ENCODE assay signal across 19 cellular contexts in genomic region chr3:26428992-26429391, GRCh38.
"Had no signal": no experiment of that assay in that cellular context is flagged by ENCODE, and none has a peak within 500 bp of the region (broad histone marks: within the 10 kb centered on the region; RNA-seq: fewer than 3 reads in every experiment).

No MANE protein-coding gene starts in this region.

- H3K9ac ChIP-seq: neural progenitor cell had no signal

- H3K27ac ChIP-seq: esophagus muscularis mucosa, gastrocnemius medialis, heart right ventricle, left lung, lower lobe of right lung, neural progenitor cell, ovary, tibial artery, upper lobe of left lung, uterus had no signal

- H3K4me2 ChIP-seq: neural progenitor cell had no signal

- DNase-seq: effector memory CD4-positive, alpha-beta T cell; gastrocnemius medialis; heart right ventricle; hypothalamus; left lung; lower lobe of right lung; midbrain; nucleus accumbens; ovary; right cardiac atrium; small intestine; stimulated activated CD4-positive, alpha-beta T cell treated with anti-CD3 and anti-CD28 coated beads, Interleukin-12 subunit alpha, Interleukin-12 subunit beta, amount 100 ng/mL, for 4 hours; stimulated activated CD4-positive, alpha-beta T cell treated with anti-CD3 and anti-CD28 coated beads, Interleukin-2, amount 100 ng/mL, for 48 hours; tibial artery; upper lobe of left lung; uterus had no signal

- H2AFZ ChIP-seq: neural progenitor cell had no signal

- H3K4me1 ChIP-seq: gastrocnemius medialis, left lung, lower lobe of right lung, neural progenitor cell, tibial artery, upper lobe of left lung, uterus had no signal

- H3K27me3 ChIP-seq: esophagus muscularis mucosa, gastrocnemius medialis, heart right ventricle, left lung, neural progenitor cell, ovary, tibial artery, upper lobe of left lung, uterus had no signal

- ATAC-seq: gastrocnemius medialis; heart right ventricle; left lung; lower lobe of right lung; natural killer cell treated with Interleukin-12 subunit alpha and Interleukin-12 subunit beta and Interleukin-15 and Interleukin-18, amount 100 ng/mL, for 72 hours; right cardiac atrium had no signal

- H3K36me3 ChIP-seq: esophagus muscularis mucosa, gastrocnemius medialis, heart right ventricle, left lung, lower lobe of right lung, neural progenitor cell, ovary, tibial artery, upper lobe of left lung, uterus had no signal

- H3K9me3 ChIP-seq: esophagus muscularis mucosa, gastrocnemius medialis, heart right ventricle, left lung, lower lobe of right lung, ovary, tibial artery, upper lobe of left lung, uterus had no signal

- H3K4me3 ChIP-seq: esophagus muscularis mucosa, gastrocnemius medialis, heart right ventricle, left lung, lower lobe of right lung, neural progenitor cell, ovary, tibial artery, upper lobe of left lung, uterus had no signal
